Comparison of ENCODE assay signal across 1 cellular context in genomic region chr13:113742000-113742441, GRCh38.
A peak's percentile ranks its signal among the peaks of the same experiment; 100 is the strongest.
TF ChIP-seq lines count a peak whose summit lies in the region.

No MANE protein-coding gene starts in this region.

TF ChIP-seq in K562, 482 proteins besides CTCF, POLR2A, EP300 and RAD21 (continued from another document):
- peak; percentile 86 for TF ChIP-seq USF1 (CRISPR knock-in tag; IDR thresholded peaks at IDR 0.05)
